14 cellular contexts compared by ENCODE assay signal in the genomic region with DNA sequence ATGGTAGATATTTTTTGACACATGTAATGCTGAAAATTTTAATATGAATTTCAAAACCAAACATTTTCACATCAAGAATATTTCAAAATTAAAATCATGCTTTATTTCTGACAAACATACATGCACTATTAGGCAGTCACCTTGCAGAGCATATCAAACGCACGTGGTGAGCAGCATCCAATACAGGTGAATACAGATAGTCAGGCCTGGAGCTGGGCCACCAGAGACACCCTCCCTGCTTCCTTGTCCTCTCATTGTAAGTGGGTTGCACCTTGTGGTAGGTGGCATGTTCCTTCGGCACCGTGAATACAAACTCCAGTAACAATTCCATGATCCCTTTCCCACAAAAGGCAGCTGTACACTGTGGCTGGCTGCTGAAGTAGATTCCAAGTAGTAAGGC.
"Had no signal": no experiment of that assay in that cellular context is flagged by ENCODE, and none has a peak within 500 bp of the region (broad histone marks: within the 10 kb centered on the region; RNA-seq: fewer than 3 reads in every experiment).

No MANE protein-coding gene starts in this region.

- H3K4me3 ChIP-seq: prostate gland had no signal

- DNase-seq: activated CD4-positive, alpha-beta T cell treated with anti-CD3 and anti-CD28 coated beads, Interleukin-2, amount 50 U/mL, for 1 hour; activated CD8-positive, alpha-beta memory T cell treated with anti-CD3 and anti-CD28 coated beads for 24 hours; aorta; cerebellar nuclear complex; effector memory CD4-positive, alpha-beta T cell; head of caudate nucleus; kidney glomerular epithelial cell; nephron progenitor cell; right cardiac atrium; small intestine; stimulated activated CD4-positive, alpha-beta T cell treated with anti-CD3 and anti-CD28 coated beads, Interleukin-4, amount 100 ng/mL, for 24 hours; stimulated activated naive CD8-positive, alpha-beta T cell treated with anti-CD3 and anti-CD28 coated beads, Interleukin-15, Interleukin-2, amounts not matched to agents 100 U/mL and 50 U/mL, for 24 hours; trophoblast cell had no signal

- H3K4me1 ChIP-seq: prostate gland had no signal

- H3K9me3 ChIP-seq: prostate gland had no signal

- ATAC-seq: right cardiac atrium; stimulated activated naive CD8-positive, alpha-beta T cell treated with anti-CD3 and anti-CD28 coated beads, Interleukin-15, Interleukin-2, amounts not matched to agents 100 U/mL and 50 U/mL, for 24 hours had no signal

- H3K36me3 ChIP-seq: prostate gland had no signal

- H3K27ac ChIP-seq: prostate gland had no signal
